In genomic region chr2:171509945-171510731, GRCh38 we compare ENCODE assay signal across 1 cellular context.
TF ChIP-seq lines count a peak whose summit lies in the region.

No MANE protein-coding gene starts in this region.

TF ChIP-seq in HepG2, 621 proteins besides CTCF, POLR2A, EP300 and RAD21 (continued from another document):
- TF ChIP-seq THAP8 (CRISPR knock-in tag; IDR thresholded peaks at IDR 0.05; ENCODE audit: borderline replicate concordance) (no peak), ZNF24 (IDR thresholded peaks at IDR 0.05) (no peak), MLX (CRISPR knock-in tag; IDR thresholded peaks at IDR 0.05) (no peak), GATA4 (IDR thresholded peaks at IDR 0.05; ENCODE audit: borderline replicate concordance, low read depth) (no peak), ZNF781 (CRISPR knock-in tag; IDR thresholded peaks at IDR 0.05; ENCODE audit: borderline replicate concordance, not compliant biosample characterization) (no peak), ZNF280D (CRISPR knock-in tag; IDR thresholded peaks at IDR 0.05) (no peak), ZNF589 (CRISPR knock-in tag; conservative IDR thresholded peaks at IDR 0.05) (no peak), NR0B2 (CRISPR knock-in tag; IDR thresholded peaks at IDR 0.05) (no peak), ZNF674 (CRISPR knock-in tag; IDR thresholded peaks at IDR 0.05; ENCODE audit: low read depth) (no peak), ELF3 (CRISPR knock-in tag; IDR thresholded peaks at IDR 0.05) (no peak), ARID3A (IDR thresholded peaks at IDR 0.05; ENCODE audit: low read depth, low read length) (no peak)
